In genomic region chr1:226104671-226105121, GRCh38 we compare ENCODE assay signal across 2 cellular contexts.
TF ChIP-seq lines count a peak whose summit lies in the region.

No MANE protein-coding gene starts in this region.

TF ChIP-seq in IMR-90, 13 proteins besides CTCF, POLR2A, EP300 and RAD21:
- TF ChIP-seq NFE2L2 (IDR thresholded peaks at IDR 0.05; ENCODE audit: low read depth, low read length), result no peak
- TF ChIP-seq MXI1 (IDR thresholded peaks at IDR 0.05; ENCODE audit: borderline replicate concordance, low read depth, low read length), result no peak
- TF ChIP-seq SMC3 (IDR thresholded peaks at IDR 0.05; ENCODE audit: low read depth, low read length), result no peak
- TF ChIP-seq CEBPB (IDR thresholded peaks at IDR 0.05; ENCODE audit: low read depth, low read length), result no peak
- TF ChIP-seq MAFK (IDR thresholded peaks at IDR 0.05; ENCODE audit: low read depth, low read length), result no peak
- no peak for TF ChIP-seq FOS (IDR thresholded peaks at IDR 0.05; ENCODE audit: low read depth, low read length)
- TF ChIP-seq RFX5 (IDR thresholded peaks at IDR 0.05; ENCODE audit: low read depth, low read length), result no peak
- TF ChIP-seq BHLHE40 (IDR thresholded peaks at IDR 0.05; ENCODE audit: low read depth, low read length), result no peak
- TF ChIP-seq ELK1 (IDR thresholded peaks at IDR 0.05; ENCODE audit: borderline replicate concordance, low read depth, low read length), result no peak
- no peak for TF ChIP-seq CHD1 (IDR thresholded peaks at IDR 0.05; ENCODE audit: low read depth, low read length)

TF ChIP-seq in HepG2, 621 proteins besides CTCF, POLR2A, EP300 and RAD21:
- TF ChIP-seq ZNF784 (CRISPR knock-in tag; IDR thresholded peaks at IDR 0.05; ENCODE audit: borderline replicate concordance), result no peak
- TF ChIP-seq STAG1 (CRISPR knock-in tag; IDR thresholded peaks at IDR 0.05), result no peak
- TF ChIP-seq KLF15 (CRISPR knock-in tag; IDR thresholded peaks at IDR 0.05; ENCODE audit: borderline replicate concordance), result no peak
- no peak for TF ChIP-seq SETDB1 (CRISPR knock-in tag; IDR thresholded peaks at IDR 0.05; ENCODE audit: borderline replicate concordance)
- TF ChIP-seq PRDM15 (CRISPR knock-in tag; IDR thresholded peaks at IDR 0.05), result peak; percentile 65; the same call in 1 of the 2 replicates
